In the genomic region with DNA sequence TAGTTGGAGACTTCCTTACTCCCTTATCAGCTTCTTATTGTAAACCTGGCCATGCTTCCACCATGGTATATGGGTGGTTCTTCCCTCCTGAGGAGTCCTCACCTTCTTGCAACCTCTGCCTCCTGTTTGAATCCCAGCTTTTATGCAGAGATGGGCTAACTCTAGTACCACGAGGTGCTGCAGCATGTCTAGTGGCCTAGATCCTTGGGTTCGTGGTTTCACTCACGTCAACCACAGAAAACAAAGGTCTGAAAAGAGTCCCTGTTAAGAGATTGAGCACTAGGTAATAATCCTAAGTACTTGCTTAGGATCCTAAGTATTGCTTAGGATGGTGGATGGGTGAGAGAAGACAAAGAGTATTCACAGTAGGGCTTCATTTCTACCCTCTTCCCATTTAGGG, we compare ENCODE assay signal across 35 cellular contexts.
"Had no signal": no experiment of that assay in that cellular context is flagged by ENCODE, and none has a peak within 500 bp of the region (broad histone marks: within the 10 kb centered on the region; RNA-seq: fewer than 3 reads in every experiment).

No MANE protein-coding gene starts in this region.

- H3K4me3 ChIP-seq: MG63, PC-9, SJCRH30, SK-N-MC had no signal

- H3K4me2 ChIP-seq: KMS-11, PC-9 had no signal

- H3K27me3 ChIP-seq: MG63, SJCRH30 had no signal

- H3K4me1 ChIP-seq: SJCRH30 had no signal

- H2AFZ ChIP-seq: PC-9 had no signal

- ATAC-seq: Panc1, Right ventricle myocardium inferior, SK-N-SH treated with all-trans-retinoic acid at 6 μM for 48 hours had no signal

- H3K27ac ChIP-seq: KMS-11, PC-9, RWPE1, SJCRH30, SK-N-MC had no signal

- H3K9ac ChIP-seq: KMS-11 had no signal

- FAIRE-seq: RCC 7860 had no signal

- H3K9me3 ChIP-seq: MG63, SJCRH30 had no signal

- DNase-seq: Karpas-422, KBM-7, MG63, NCI-H1048, NCI-H1092 treated with DMSO at 0.1 percent for 48 hours, NCI-H1105 treated with DMSO at 0.1 percent for 48 hours, NCI-H1417, NCI-H1436, NCI-H146, NCI-H1694, NCI-H187, NCI-H1930, NCI-H2029 treated with DMSO at 0.1 percent for 48 hours, NCI-H2081 treated with DMSO at 0.1 percent for 48 hours, NCI-H2107, NCI-H2171, NCI-H226, NCI-H446 treated with DMSO at 0.1 percent for 48 hours, NCI-H510A, NCI-H524, NCI-H526, NCI-H69, NCI-H748 treated with DMSO at 0.1 percent for 48 hours, NCI-H82, PC-9, SHP77, SIG-M5, SJCRH30 had no signal

- H3K36me3 ChIP-seq: MG63, SJCRH30 had no signal
